In the genomic region with DNA sequence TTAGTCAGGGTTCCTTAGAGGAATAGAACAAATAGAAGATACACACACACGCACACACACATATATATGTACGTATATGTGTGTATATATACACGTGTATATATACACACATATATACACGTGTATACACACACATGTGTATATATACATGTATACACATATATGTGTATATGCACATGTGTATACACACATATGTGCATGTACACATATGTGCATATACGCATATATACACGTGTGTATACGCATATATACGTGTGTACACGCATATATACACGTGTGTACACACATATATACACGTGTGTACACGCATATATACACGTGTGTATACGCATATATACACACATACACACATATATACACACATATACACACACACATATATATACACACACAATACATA, we compare ENCODE assay signal across 1 cellular context.
TF ChIP-seq lines count a peak whose summit lies in the region.

No MANE protein-coding gene starts in this region.

TF ChIP-seq in HepG2, 621 proteins besides CTCF, POLR2A, EP300 and RAD21:
- TF ChIP-seq, protein P1, sequence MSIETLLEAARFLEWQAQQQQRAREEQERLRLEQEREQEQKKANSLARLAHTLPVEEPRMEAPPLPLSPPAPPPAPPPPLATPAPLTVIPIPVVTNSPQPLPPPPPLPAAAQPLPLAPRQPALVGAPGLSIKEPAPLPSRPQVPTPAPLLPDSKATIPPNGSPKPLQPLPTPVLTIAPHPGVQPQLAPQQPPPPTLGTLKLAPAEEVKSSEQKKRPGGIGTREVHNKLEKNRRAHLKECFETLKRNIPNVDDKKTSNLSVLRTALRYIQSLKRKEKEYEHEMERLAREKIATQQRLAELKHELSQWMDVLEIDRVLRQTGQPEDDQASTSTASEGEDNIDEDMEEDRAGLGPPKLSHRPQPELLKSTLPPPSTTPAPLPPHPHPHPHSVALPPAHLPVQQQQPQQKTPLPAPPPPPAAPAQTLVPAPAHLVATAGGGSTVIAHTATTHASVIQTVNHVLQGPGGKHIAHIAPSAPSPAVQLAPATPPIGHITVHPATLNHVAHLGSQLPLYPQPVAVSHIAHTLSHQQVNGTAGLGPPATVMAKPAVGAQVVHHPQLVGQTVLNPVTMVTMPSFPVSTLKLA (IDR thresholded peaks at IDR 0.05): peak; percentile 91
- no peak for TF ChIP-seq ZMYM2 (CRISPR knock-in tag; IDR thresholded peaks at IDR 0.05)
